In the genomic region with DNA sequence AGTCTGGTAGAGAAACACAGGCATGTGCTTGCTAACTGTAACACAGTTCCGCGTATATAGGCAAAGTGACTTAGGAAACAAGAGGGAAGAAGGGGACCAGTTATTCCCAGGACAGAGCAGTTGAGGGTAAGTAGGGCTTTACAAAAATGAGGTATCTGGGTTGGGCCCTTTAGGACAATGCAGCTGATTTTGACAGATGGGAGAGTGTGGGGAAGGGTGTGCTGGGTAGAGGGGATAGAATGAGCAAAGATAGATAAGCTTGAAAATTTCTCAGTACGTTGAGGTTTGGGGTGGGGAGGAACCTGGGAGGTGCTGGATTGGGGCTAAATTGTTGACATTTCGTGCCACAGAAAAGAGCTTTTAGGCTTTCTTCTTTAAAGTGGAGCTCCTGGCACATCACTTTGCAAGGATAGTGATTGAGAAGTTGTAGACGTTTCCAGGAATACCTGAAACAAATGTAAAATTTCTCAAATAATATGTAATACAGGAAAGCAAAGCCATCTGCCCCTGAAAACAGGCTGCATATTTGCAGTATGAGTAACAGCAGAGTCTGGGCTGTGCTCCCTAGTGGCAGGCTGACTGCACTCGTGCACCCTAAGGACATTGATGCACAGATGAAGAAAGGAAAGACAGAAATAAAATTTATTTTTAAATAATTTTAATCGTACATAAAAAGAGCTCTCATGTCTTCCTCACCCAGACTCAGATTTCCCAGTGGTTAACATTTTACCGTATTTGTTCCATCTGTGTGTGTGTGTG, we compare ENCODE assay signal across 10 cellular contexts.
DNase-seq lines count a peak whose midpoint lies in the region; TF ChIP-seq lines count a peak whose summit lies in the region.
"Had no signal": no experiment of that assay in that cellular context is flagged by ENCODE, and none has a peak within 500 bp of the region (broad histone marks: within the 10 kb centered on the region; RNA-seq: fewer than 3 reads in every experiment).

No MANE protein-coding gene starts in this region.

- dilution Hi-C loops in mammary epithelial cell (cut with HindIII; ENCODE audit: low sequenced_read_pairs): no loop called here

- no TSS peak for BruUV-seq in mammary epithelial cell (replicated peaks; lab: Mats Ljungman, UMichigan)

- H3K9me3 ChIP-seq in mammary epithelial cell (replicated peaks; ENCODE audit: insufficient read depth, low read length) (no peaks in the 10 kb centered on the region), tibial nerve (no peaks in the 10 kb centered on the region)

- peaks cover 87% of the 10 kb centered on the region for H3K79me2 ChIP-seq in mammary epithelial cell (ENCODE audit: insufficient read depth, low read length)

- H4K20me1 ChIP-seq in mammary epithelial cell (ENCODE audit: insufficient read depth, low read length): no peaks in the 10 kb centered on the region

- H3K9ac ChIP-seq in mammary epithelial cell (ENCODE audit: insufficient read depth, low read length): peak overlapping the region; percentile 66

- H3K4me2 ChIP-seq in mammary epithelial cell (ENCODE audit: insufficient read depth, low read depth, low read length): peak overlapping the region; percentile 63

- H3K4me1 ChIP-seq in mammary epithelial cell (ENCODE audit: insufficient read depth, low read length) (peaks cover 65% of the 10 kb centered on the region), tibial nerve (peaks cover 0 to 79% (median 51%) of the 10 kb centered on the region in 4 donors)

- peak; percentile 30 for TF ChIP-seq CTCF in HFF-Myc (IDR thresholded peaks at IDR 0.05; ENCODE audit: low read depth, low read length, missing control alignments)
- peak; percentile 25 to 44 for TF ChIP-seq CTCF in mammary epithelial cell (conservative IDR thresholded peaks at IDR 0.05 in 1 of 2, IDR thresholded peaks at IDR 0.05 in 1 of 2; ENCODE audit: extremely low read depth in 1 of 2, insufficient read depth in 1 of 2, low read depth in 1 of 2, low read length in 2 of 2)
- TF ChIP-seq CTCF in tibial nerve (IDR thresholded peaks at IDR 0.05): peak in 1 of 5 experiments; percentile 11

- no peak overlapping the region for H2AFZ ChIP-seq in mammary epithelial cell (ENCODE audit: low read depth, low read length)

- H3K27ac ChIP-seq in mammary epithelial cell (ENCODE audit: insufficient read depth, low read depth, low read length) (peak overlapping the region; percentile 86), tibial nerve (peak overlapping the region in 2 of 4 donors; percentile 76 to 87)

- H3K27me3 ChIP-seq in mammary epithelial cell (ENCODE audit: insufficient read depth, low read length) (no peaks in the 10 kb centered on the region), tibial nerve (no peaks in the 10 kb centered on the region)

- peak in 1 of 2 donors; percentile 17 for TF ChIP-seq EP300 in tibial nerve (IDR thresholded peaks at IDR 0.05)

- H3K36me3 ChIP-seq in mammary epithelial cell (ENCODE audit: insufficient read depth, low read length) (peaks cover 7% of the 10 kb centered on the region), tibial nerve (no peaks in the 10 kb centered on the region)

- in situ Hi-C loops in mammary epithelial cell (cut with MboI; ENCODE audit: low sequenced_read_pairs in 2 of 2): loop anchor here in 1 of 2 donors (10.0 kb wide), 1 partner anchor 48 kb away; no protein-coding TSS in a partner anchor

- intact Hi-C loops in mammary epithelial cell (cut with micrococcal nuclease): no loop called here

- H3K4me3 ChIP-seq in HFF-Myc (replicated peaks; ENCODE audit: low read depth, low read length): no peak overlapping the region
- H3K4me3 ChIP-seq in mammary epithelial cell (replicated peaks in 1 of 3; ENCODE audit: insufficient read depth in 1 of 3, low read depth in 2 of 3, low read length in 3 of 3): no peak overlapping the region
- no peak overlapping the region for H3K4me3 ChIP-seq in tibial nerve

- no peak for TF ChIP-seq POLR2A in tibial nerve (IDR thresholded peaks at IDR 0.05)

- CTCF ChIA-PET in mammary epithelial cell (lab: Charles Lee; ENCODE audit: low non-redundant PET): no interaction called here

- WGBS in mammary epithelial cell (ENCODE audit: low coverage, missing lambda C conversion rate): 51% methylated on average over 7 of the region's 8 CpGs
- WGBS in tibial nerve, 2 donors: 40 to 45% methylated on average over 8 of the region's 8 CpGs

- DNase-seq in HFF-Myc (ENCODE audit: extremely low read depth, low read depth): no peak
- DNase-seq in mammary epithelial cell: no peak
- DNase-seq in hippocampal formation (lab: John Stamatoyannopoulos, UW): peak; percentile 21 to 34
- DNase-seq in stromal cell of bone marrow (ENCODE audit: low read depth): peak; percentile 30
- DNase-seq in germinal center (ENCODE audit: low spot score): no peak
- no peak for DNase-seq in tibial nerve (ENCODE audit: low spot score in 2 of 2)
- DNase-seq in activated CD8-positive, alpha-beta memory T cell treated with anti-CD3 and anti-CD28 coated beads, Interleukin-2, amount 50 U/mL, for 48 hours: no peak
- DNase-seq in effector CD8-positive, alpha-beta T cell (lab: John Stamatoyannopoulos, UW): no peak
- DNase-seq: activated naive CD8-positive, alpha-beta T cell treated with anti-CD3 and anti-CD28 coated beads, Interleukin-2, amount 10 ng/mL, durations not matched to agents 7 days and 5 days; stimulated activated naive B cell treated with anti-CD40 and anti-IgM and Interleukin-4, amounts not matched to agents 10 μg/mL and 1 μg/mL and 100 μg/mL, for 72 hours had no signal

Comparison
In these comparisons a context has a peak if more than half of its experiments do, and no peak if none do; other contexts are left out.
1. DNase-seq: peak in hippocampal formation (2 of 2) and stromal cell of bone marrow (single experiment); none in HFF-Myc (single experiment), mammary epithelial cell (single experiment), germinal center (single experiment), tibial nerve (0 of 2), activated CD8-positive, alpha-beta memory T cell treated with anti-CD3 and anti-CD28 coated beads, Interleukin-2, amount 50 U/mL, for 48 hours (single experiment) and effector CD8-positive, alpha-beta T cell (single experiment).